ENCODE assay signal across 8 cellular contexts in the genomic region with DNA sequence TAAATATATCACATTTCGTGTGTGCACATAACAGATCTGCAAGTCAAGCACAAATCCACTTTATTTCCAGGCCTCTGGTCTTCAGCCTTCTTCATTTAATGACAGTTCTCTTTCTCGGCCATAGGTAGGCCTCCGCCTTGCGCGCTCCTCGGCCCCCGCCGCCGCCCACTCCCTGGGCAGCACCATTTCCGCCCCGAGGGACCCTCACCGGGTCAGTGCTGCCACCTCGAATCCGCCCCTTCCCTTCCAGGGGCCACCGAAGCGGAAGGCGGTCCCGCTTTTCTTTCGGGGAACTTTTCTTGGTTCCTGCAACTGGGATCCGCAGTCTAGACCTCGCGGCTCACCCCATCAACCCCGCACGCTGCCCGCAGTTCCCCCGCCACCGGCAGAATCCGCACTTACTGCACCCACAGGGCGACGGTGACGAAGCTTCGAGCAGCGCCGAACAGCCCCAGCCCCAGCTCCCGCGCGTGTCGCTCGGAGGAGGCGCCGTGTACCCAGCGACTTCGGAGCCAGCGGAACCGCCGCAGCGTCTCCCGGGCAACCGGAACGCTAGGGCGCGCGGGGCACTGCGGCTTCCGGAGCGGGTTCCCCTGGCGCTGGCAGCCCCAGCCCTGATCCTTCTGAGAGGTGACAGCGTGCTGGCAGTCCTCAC. TPM values are rescaled to one million over a fixed set of nuclear protein-coding genes. Genes with fewer than 3 reads are reported as not detected.
DNase-seq lines count a peak whose midpoint lies in the region; ATAC-seq and TF ChIP-seq lines count a peak whose summit lies in the region.

Gene CDKL4 (minus strand): TSS at position 502 of the 655 bp plus-strand sequence.

- H3K4me1 ChIP-seq in right cardiac atrium (ENCODE audit: control insufficient read depth, insufficient read depth, low read length): no peaks in the 10 kb centered on the region
- no peaks in the 10 kb centered on the region for H3K4me1 ChIP-seq in MM.1S (ENCODE audit: low read length)

- H3K9me3 ChIP-seq in right cardiac atrium (ENCODE audit: control insufficient read depth, low read length): no peaks in the 10 kb centered on the region
- H3K9me3 ChIP-seq in MM.1S (replicated peaks; ENCODE audit: insufficient read depth, low read length): no peaks in the 10 kb centered on the region

- CTCF ChIA-PET in AG04449 (lab: Yijun Ruan, JAX): no interaction called here

- no peaks in the 10 kb centered on the region for H3K36me3 ChIP-seq in MM.1S (replicated peaks; ENCODE audit: insufficient read depth, low read length)

- peaks cover 3% of the 10 kb centered on the region for H3K36me3 Mint-ChIP-seq in chondrocyte (ENCODE audit: low read depth)

- 67% methylated on average over 58 of the region's 58 CpGs for WGBS in right cardiac atrium

- no peaks in the 10 kb centered on the region for H3F3A ChIP-seq in MM.1S (ENCODE audit: insufficient read depth, low read length)

- no peak within 1 kb of the TSS for H3K27ac Mint-ChIP-seq in chondrocyte (ENCODE audit: unreplicated experiment)

- H3K27me3 Mint-ChIP-seq in chondrocyte (ENCODE audit: low read depth): no peaks in the 10 kb centered on the region

- no peak for TF ChIP-seq CTCF in AG04449 (IDR thresholded peaks at IDR 0.05; ENCODE audit: insufficient read depth, low read length, missing control alignments)
- no peak for TF ChIP-seq CTCF in HL-60 (IDR thresholded peaks at IDR 0.05; ENCODE audit: insufficient read depth, low read length)
- no peak for TF ChIP-seq CTCF in chondrocyte (IDR thresholded peaks at IDR 0.05)
- no peak for TF ChIP-seq CTCF in MM.1S (IDR thresholded peaks at IDR 0.05; ENCODE audit: low read length)

- no peaks in the 10 kb centered on the region for H3K79me2 ChIP-seq in MM.1S (ENCODE audit: low read length)

- no peaks in the 10 kb centered on the region for H3K9me3 Mint-ChIP-seq in chondrocyte (ENCODE audit: low read depth)

- no peak for DNase-seq in AG04449 (ENCODE audit: low read depth, low spot score)
- DNase-seq in HL-60 (ENCODE audit: low read depth in 1 of 2, low spot score in 1 of 2): peak; percentile 22 to 49
- DNase-seq in activated naive CD4-positive, alpha-beta T cell treated with Interleukin-2 at 50 U/mL for 16 hours: peak; percentile 14
- DNase-seq in right cardiac atrium: peak; percentile 21 to 69 (median 64)
- DNase-seq in chondrocyte (ENCODE audit: low spot score): no peak
- no peak for DNase-seq in HK-2 (ENCODE audit: unreplicated experiment)
- DNase-seq in MM.1S: no peak

- H3K4me3 ChIP-seq in AG04449 (ENCODE audit: low read depth, low read length): peak within 1 kb of the TSS; percentile 47
- H3K4me3 ChIP-seq in HL-60 (replicated peaks; ENCODE audit: insufficient read depth, low read length): peak within 1 kb of the TSS; percentile 45
- H3K4me3 ChIP-seq in right cardiac atrium (ENCODE audit: low read length): no peak within 1 kb of the TSS
- no peak within 1 kb of the TSS for H3K4me3 ChIP-seq in MM.1S (ENCODE audit: low read length)

- ATAC-seq in right cardiac atrium (peak; percentile 73 to 75), HG03045 (IDR thresholded peaks at IDR 0.05; ENCODE audit: unreplicated experiment) (no peak)

- POLR2A ChIA-PET in AG04449 (lab: Yijun Ruan, JAX): no interaction called here

- intact Hi-C loops in right cardiac atrium (cut with DNase I): no loop called here

- no peaks in the 10 kb centered on the region for H4K20me1 ChIP-seq in MM.1S (ENCODE audit: insufficient read depth, low read length)

- H3K9me2 ChIP-seq in MM.1S (replicated peaks; ENCODE audit: insufficient read depth, low read length): no peaks in the 10 kb centered on the region

- peak within 1 kb of the TSS; percentile 46 for H3K27ac ChIP-seq in HL-60 (replicated peaks)
- no peak within 1 kb of the TSS for H3K27ac ChIP-seq in right cardiac atrium (ENCODE audit: low read length)
- no peak within 1 kb of the TSS for H3K27ac ChIP-seq in MM.1S (ENCODE audit: low read length)

- H3K27me3 ChIP-seq in HL-60 (ENCODE audit: insufficient read depth, poor library complexity, severe bottlenecking) (no peaks in the 10 kb centered on the region), right cardiac atrium (ENCODE audit: control insufficient read depth, insufficient read depth) (no peaks in the 10 kb centered on the region), MM.1S (replicated peaks; ENCODE audit: insufficient read depth, low read length) (no peaks in the 10 kb centered on the region)

- no peak within 1 kb of the TSS for H3K4me3 Mint-ChIP-seq in chondrocyte (ENCODE audit: unreplicated experiment)

- H3K9ac ChIP-seq in MM.1S (ENCODE audit: low read length): no peak within 1 kb of the TSS

- no peaks in the 10 kb centered on the region for H3K4me1 Mint-ChIP-seq in chondrocyte (ENCODE audit: low read depth)

- H2AFZ ChIP-seq in MM.1S (ENCODE audit: low read length): no peak within 1 kb of the TSS

- H3K4me2 ChIP-seq in MM.1S (ENCODE audit: low read depth, low read length): no peak within 1 kb of the TSS

RNA-seq across cellular contexts. Expression of gene CDKL4, which starts in this region (rescaled TPM):
- 1 to 10 TPM in 3 of 4 donors, under 1 TPM in 1; 0.91 to 2.2 (median 1.2) TPM for total RNA-seq in right cardiac atrium
- 0.05 TPM for polyA plus RNA-seq in right cardiac atrium
- 0.20 to 1.1 TPM (median 0.87 TPM) in 3 replicates for total RNA-seq in chondrocyte

Comparison
In these comparisons a context has a peak if more than half of its experiments do, and no peak if none do; other contexts are left out.
1. DNase-seq: peak in HL-60 (2 of 2), activated naive CD4-positive, alpha-beta T cell treated with Interleukin-2 at 50 U/mL for 16 hours (single experiment) and right cardiac atrium (3 of 3); none in AG04449 (single experiment), chondrocyte (single experiment), HK-2 (single experiment) and MM.1S (single experiment).
2. H3K4me3 ChIP-seq: peak in AG04449 (single experiment) and HL-60 (single experiment); none in right cardiac atrium (single experiment) and MM.1S (single experiment).